Comparison of ENCODE assay signal across 8 cellular contexts in the genomic region with DNA sequence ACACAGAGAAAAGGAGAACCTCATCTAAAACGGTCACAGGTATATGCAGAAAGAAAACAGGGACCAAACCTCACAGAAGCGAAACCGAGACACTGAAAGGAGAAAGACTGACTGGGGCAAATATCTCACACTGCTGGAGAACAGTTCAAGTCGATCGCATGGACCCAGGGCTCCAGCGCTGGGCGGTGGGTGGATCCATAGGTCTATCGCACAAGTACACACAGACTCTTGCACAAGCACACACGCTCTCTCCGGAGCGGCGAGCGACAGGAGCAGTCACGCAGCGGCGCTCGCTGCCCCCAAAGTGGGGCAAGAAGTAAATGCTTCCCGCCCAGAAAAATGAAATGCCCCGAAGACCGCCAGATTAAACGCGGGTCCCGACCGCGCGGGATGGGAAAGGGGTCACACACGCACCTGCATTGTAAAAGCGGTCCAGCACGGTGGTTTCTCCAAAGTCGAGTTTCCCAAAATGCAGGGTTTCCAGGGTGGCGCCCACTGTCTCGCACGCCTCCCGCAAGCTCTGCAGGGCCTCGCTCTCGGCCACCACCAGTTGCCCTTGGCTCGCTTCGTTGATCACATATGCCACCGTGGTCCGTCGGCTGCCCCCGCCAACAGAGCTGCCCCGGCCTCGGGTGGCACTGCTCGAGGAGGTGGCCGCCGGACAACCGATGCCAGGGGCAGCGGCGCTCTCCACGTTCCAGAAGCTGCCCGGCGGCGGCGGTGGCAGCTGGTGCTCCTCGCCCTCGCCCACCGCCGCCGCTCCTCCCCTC. TPM values are rescaled to one million over a fixed set of nuclear protein-coding genes. Genes with fewer than 3 reads are reported as not detected.
A peak's percentile ranks its signal among the peaks of the same experiment; 100 is the strongest.
DNase-seq lines count a peak whose midpoint lies in the region; ATAC-seq, FAIRE-seq and TF ChIP-seq lines count a peak whose summit lies in the region.

No MANE protein-coding gene starts in this region.

- H3K4me3 Mint-ChIP-seq in activated naive CD8-positive, alpha-beta T cell treated with anti-CD3 and anti-CD28 coated beads, Interleukin-2, amount 10 ng/mL, durations not matched to agents 7 days and 5 days = peak overlapping the region; percentile 96
- H3K4me3 Mint-ChIP-seq in progenitor cell of endocrine pancreas (ENCODE audit: low read depth) = peak overlapping the region; percentile 79

- peak overlapping the region in 1 of 2 experiments; percentile 92; a peak in 3 of 4 replicates for H3K27ac ChIP-seq in SK-N-SH (ENCODE audit: low read depth in 2 of 2, low read length in 1 of 2)

- CTCF ChIA-PET in SK-N-SH (lab: Yijun Ruan, JAX) = interaction anchor here (0.8 to 11.4 kb wide), 73 partner anchors 8 to 663 kb away, joined by 3 to 214 read pairs (median 7); a partner anchor contains a TSS

- peaks cover 5 to 6% of the 10 kb centered on the region in 2 experiments; a peak in 2 of 4 replicates for H3K4me1 ChIP-seq in SK-N-SH (ENCODE audit: control insufficient read depth in 1 of 2, insufficient read depth in 2 of 2, low read depth in 1 of 2, low read length in 1 of 2)

- TF ChIP-seq RAD21 in SK-N-SH (IDR thresholded peaks at IDR 0.05; ENCODE audit: low read length) = no peak

- no peaks in the 10 kb centered on the region for H3K9me3 ChIP-seq in SK-N-SH

- no peaks in the 10 kb centered on the region for H4K20me1 ChIP-seq in SK-N-SH (ENCODE audit: insufficient read depth)

- H3K36me3 Mint-ChIP-seq in activated naive CD8-positive, alpha-beta T cell treated with anti-CD3 and anti-CD28 coated beads, Interleukin-2, amount 10 ng/mL, durations not matched to agents 7 days and 5 days = peaks cover 11% of the 10 kb centered on the region
- no peaks in the 10 kb centered on the region for H3K36me3 Mint-ChIP-seq in progenitor cell of endocrine pancreas (ENCODE audit: insufficient read depth)

- intact Hi-C loops in left cardiac atrium (cut with DNase I) = loop anchor here in 1 of 2 donors (5.0 kb wide), 1 partner anchor 149 kb away; no protein-coding TSS in a partner anchor

- peak overlapping the region; percentile 86 for H3K27ac Mint-ChIP-seq in activated naive CD8-positive, alpha-beta T cell treated with anti-CD3 and anti-CD28 coated beads, Interleukin-2, amount 10 ng/mL, durations not matched to agents 7 days and 5 days
- H3K27ac Mint-ChIP-seq in progenitor cell of endocrine pancreas = peak overlapping the region; percentile 18

- DNase-seq in DMS53 (lab: John Stamatoyannopoulos, UW) (peak; percentile 72), HT1080 (ENCODE audit: low read depth) (peak; percentile 41), SK-N-SH (peak; percentile 44), left cardiac atrium (peak; percentile 66), progenitor cell of endocrine pancreas (ENCODE audit: low spot score, unreplicated experiment) (no peak), RCC 7860 (ENCODE audit: low spot score) (no peak)
- peak; percentile 65 for DNase-seq in activated naive CD8-positive, alpha-beta T cell treated with anti-CD3 and anti-CD28 coated beads, Interleukin-2, amount 10 ng/mL, durations not matched to agents 7 days and 5 days

- H3K27me3 ChIP-seq in SK-N-SH (ENCODE audit: insufficient read depth) = no peaks in the 10 kb centered on the region

- H3K9me2 ChIP-seq in SK-N-SH = no peaks in the 10 kb centered on the region

- WGBS in SK-N-SH (ENCODE audit: low lambda C conversion rate) = 26% methylated on average over 24 of the region's 60 CpGs

- H2AFZ ChIP-seq in SK-N-SH (ENCODE audit: low read depth) = peak overlapping the region; percentile 68; the same call in 1 of the 2 replicates

- H3F3A ChIP-seq in SK-N-SH (replicated peaks; ENCODE audit: insufficient read depth) = peaks cover 12% of the 10 kb centered on the region

- TF ChIP-seq CTCF in SK-N-SH (IDR thresholded peaks at IDR 0.05) (no peak), progenitor cell of endocrine pancreas (IDR thresholded peaks at IDR 0.05; ENCODE audit: unreplicated experiment) (no peak)

- POLR2A ChIA-PET in SK-N-SH (lab: Yijun Ruan, JAX) = interaction anchor here (0.7 to 2.6 kb wide), 8 partner anchors 32 to 502 kb away, joined by 3 to 40 read pairs (median 5); a partner anchor contains a TSS
- POLR2A ChIA-PET in activated naive CD8-positive, alpha-beta T cell treated with anti-CD3 and anti-CD28 coated beads, Interleukin-2, amount 10 ng/mL, durations not matched to agents 7 days and 5 days (lab: Charles Lee) = interaction anchor here (1.0 to 5.3 kb wide), 14 partner anchors 27 to 150 kb away, joined by 3 to 93 read pairs (median 5); a partner anchor contains a TSS

- H3K4me2 ChIP-seq in SK-N-SH = peak overlapping the region; percentile 80

- peak overlapping the region; percentile 74 to 81 for H3K4me3 ChIP-seq in SK-N-SH (ENCODE audit: low read depth in 2 of 2, low read length in 1 of 2)

- peaks cover 2% of the 10 kb centered on the region for H3K27me3 Mint-ChIP-seq in activated naive CD8-positive, alpha-beta T cell treated with anti-CD3 and anti-CD28 coated beads, Interleukin-2, amount 10 ng/mL, durations not matched to agents 7 days and 5 days
- H3K27me3 Mint-ChIP-seq in progenitor cell of endocrine pancreas = peaks cover 58% of the 10 kb centered on the region

- peaks cover 46% of the 10 kb centered on the region for H3K79me2 ChIP-seq in SK-N-SH (ENCODE audit: insufficient read depth)

- H3K4me1 Mint-ChIP-seq in activated naive CD8-positive, alpha-beta T cell treated with anti-CD3 and anti-CD28 coated beads, Interleukin-2, amount 10 ng/mL, durations not matched to agents 7 days and 5 days = peaks cover 41% of the 10 kb centered on the region
- H3K4me1 Mint-ChIP-seq in progenitor cell of endocrine pancreas (ENCODE audit: low read depth) = peaks cover 9% of the 10 kb centered on the region

- FAIRE-seq in RCC 7860 (lab: Jason Lieb, UNC) = no peak

- H3K9me3 Mint-ChIP-seq in activated naive CD8-positive, alpha-beta T cell treated with anti-CD3 and anti-CD28 coated beads, Interleukin-2, amount 10 ng/mL, durations not matched to agents 7 days and 5 days = no peaks in the 10 kb centered on the region
- no peaks in the 10 kb centered on the region for H3K9me3 Mint-ChIP-seq in progenitor cell of endocrine pancreas (ENCODE audit: low read depth)

- peak overlapping the region; percentile 95; the same call in 1 of the 2 replicates for H3K9ac ChIP-seq in SK-N-SH

- no peaks in the 10 kb centered on the region for H3K36me3 ChIP-seq in SK-N-SH (replicated peaks in 1 of 2; ENCODE audit: control insufficient read depth in 1 of 2, insufficient read depth in 2 of 2, low read length in 1 of 2)

- no peak for TF ChIP-seq EP300 in SK-N-SH (IDR thresholded peaks at IDR 0.05; ENCODE audit: borderline replicate concordance in 1 of 2, low read depth in 1 of 2, low read length in 1 of 2)

- ATAC-seq in GM21381 (IDR thresholded peaks at IDR 0.05; ENCODE audit: unreplicated experiment) = peak; percentile 31
- ATAC-seq in activated naive CD8-positive, alpha-beta T cell treated with anti-CD3 and anti-CD28 coated beads, Interleukin-2, amount 10 ng/mL, durations not matched to agents 7 days and 5 days (ENCODE audit: low read depth) = peak; percentile 9
- ATAC-seq in left cardiac atrium = peak; percentile 7 to 13

TF ChIP-seq in SK-N-SH, 30 proteins besides CTCF, POLR2A, EP300 and RAD21 (continues in another document):
- TF ChIP-seq POLR2AphosphoS5 (IDR thresholded peaks at IDR 0.05; ENCODE audit: low read depth, low read length) (no peak), ELF1 (IDR thresholded peaks at IDR 0.05) (no peak), MXI1 (IDR thresholded peaks at IDR 0.05; ENCODE audit: low read depth, low read length) (no peak; the same call in 1 of the 2 replicates), GABPA (IDR thresholded peaks at IDR 0.05; ENCODE audit: low read depth) (no peak), SIN3A (IDR thresholded peaks at IDR 0.05; ENCODE audit: borderline replicate concordance, low read depth, low read length) (no peak), FOXM1 (IDR thresholded peaks at IDR 0.05; ENCODE audit: low read depth) (no peak), FOSL2 (IDR thresholded peaks at IDR 0.05; ENCODE audit: borderline replicate concordance, low read depth) (no peak), MEF2A (IDR thresholded peaks at IDR 0.05; ENCODE audit: borderline replicate concordance, low read depth) (no peak), GATA2 (CRISPR knock-in tag; IDR thresholded peaks at IDR 0.05) (no peak), FOXJ3 (CRISPR knock-in tag; IDR thresholded peaks at IDR 0.05) (no peak; the same call in 1 of the 2 replicates), TEAD4 (IDR thresholded peaks at IDR 0.05; ENCODE audit: borderline replicate concordance, insufficient read depth) (no peak)
- TF ChIP-seq, protein P1, sequence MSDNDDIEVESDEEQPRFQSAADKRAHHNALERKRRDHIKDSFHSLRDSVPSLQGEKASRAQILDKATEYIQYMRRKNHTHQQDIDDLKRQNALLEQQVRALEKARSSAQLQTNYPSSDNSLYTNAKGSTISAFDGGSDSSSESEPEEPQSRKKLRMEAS (IDR thresholded peaks at IDR 0.05; ENCODE audit: low read depth) = no peak

RNA-seq across cellular contexts. Expression of a gene that starts 0.8 kb away (rescaled TPM):
- 5.4 and 6.4 TPM in 2 replicates for total RNA-seq in HT1080 (2014; rRNA removed; shearing (Covaris generic))
- 5.6 and 7.1 TPM in 2 replicates for polyA plus RNA-seq in HT1080 (2015; cell fraction: cytosol; rRNA removed)
- 7.9 and 9.3 TPM in 2 replicates for polyA plus RNA-seq in HT1080 (2015; cell fraction: nucleus; rRNA removed)
- 1.4 TPM in 2 replicates for polyA plus RNA-seq in SK-N-SH (2012; rRNA removed)
- polyA plus RNA-seq in SK-N-SH (2012; cell fraction: cytosol; rRNA removed) = 1.7 and 1.8 TPM in 2 replicates
- polyA plus RNA-seq in SK-N-SH (2012; cell fraction: nucleus; rRNA removed) = 1.1 and 1.9 TPM in 2 replicates
- 10 to 100 TPM; 18.3 to 19.8 TPM for total RNA-seq in activated naive CD8-positive, alpha-beta T cell treated with anti-CD3 and anti-CD28 coated beads, Interleukin-2, amount 10 ng/mL, durations not matched to agents 7 days and 5 days
- total RNA-seq in left cardiac atrium (1 to 10 TPM; 6.6 to 9.7 TPM), progenitor cell of endocrine pancreas (0.91 and 1.1 TPM in 2 replicates)

RNA-seq across cellular contexts. Expression of a gene that starts 30.9 kb away (rescaled TPM):
- total RNA-seq in HT1080 (2014; rRNA removed; shearing (Covaris generic)) = 6.3 and 8.5 TPM in 2 replicates
- polyA plus RNA-seq in HT1080 (2015; cell fraction: cytosol; rRNA removed) = 20.1 and 22.2 TPM in 2 replicates
- 8.2 and 11.4 TPM in 2 replicates for polyA plus RNA-seq in HT1080 (2015; cell fraction: nucleus; rRNA removed)
- polyA plus RNA-seq in SK-N-SH (2012; rRNA removed) = 10.8 and 13.1 TPM in 2 replicates
- 14.9 and 15.5 TPM in 2 replicates for polyA plus RNA-seq in SK-N-SH (2012; cell fraction: cytosol; rRNA removed)
- 4.2 and 5.7 TPM in 2 replicates for polyA plus RNA-seq in SK-N-SH (2012; cell fraction: nucleus; rRNA removed)
- total RNA-seq in activated naive CD8-positive, alpha-beta T cell treated with anti-CD3 and anti-CD28 coated beads, Interleukin-2, amount 10 ng/mL, durations not matched to agents 7 days and 5 days = 1 to 10 TPM; 3.0 to 3.7 TPM
- total RNA-seq in left cardiac atrium (1 to 10 TPM; 5.9 to 6.4 TPM), progenitor cell of endocrine pancreas (6.9 and 9.0 TPM in 2 replicates)

Comparison
In these comparisons a context has a peak if more than half of its experiments do, and no peak if none do; other contexts are left out.
1. DNase-seq: peak in DMS53 (single experiment), HT1080 (single experiment), SK-N-SH (single experiment), activated naive CD8-positive, alpha-beta T cell treated with anti-CD3 and anti-CD28 coated beads, Interleukin-2, amount 10 ng/mL, durations not matched to agents 7 days and 5 days (single experiment) and left cardiac atrium (single experiment); none in progenitor cell of endocrine pancreas (single experiment) and RCC 7860 (single experiment).
2. Peak in every context shown above with its lines, with median percentiles within 50 percentile points of each other: ATAC-seq.